In genomic region chr18:66219817-66220216, GRCh38 we compare ENCODE assay signal across 8 cellular contexts.
"Had no signal": no experiment of that assay in that cellular context is flagged by ENCODE, and none has a peak within 500 bp of the region (broad histone marks: within the 10 kb centered on the region; RNA-seq: fewer than 3 reads in every experiment).

No MANE protein-coding gene starts in this region.

- H3K4me2 ChIP-seq: KMS-11 had no signal

- H3K4me3 ChIP-seq: K562 had no signal

- FAIRE-seq: HepG2, K562 had no signal

- ATAC-seq: HepG2, K562 had no signal

- DNase-seq: IMR-90, Karpas-422, KBM-7, KG1 had no signal

- H3K27ac ChIP-seq: HL-60, KMS-11 had no signal
